ENCODE assay signal across 8 cellular contexts in the genomic region with DNA sequence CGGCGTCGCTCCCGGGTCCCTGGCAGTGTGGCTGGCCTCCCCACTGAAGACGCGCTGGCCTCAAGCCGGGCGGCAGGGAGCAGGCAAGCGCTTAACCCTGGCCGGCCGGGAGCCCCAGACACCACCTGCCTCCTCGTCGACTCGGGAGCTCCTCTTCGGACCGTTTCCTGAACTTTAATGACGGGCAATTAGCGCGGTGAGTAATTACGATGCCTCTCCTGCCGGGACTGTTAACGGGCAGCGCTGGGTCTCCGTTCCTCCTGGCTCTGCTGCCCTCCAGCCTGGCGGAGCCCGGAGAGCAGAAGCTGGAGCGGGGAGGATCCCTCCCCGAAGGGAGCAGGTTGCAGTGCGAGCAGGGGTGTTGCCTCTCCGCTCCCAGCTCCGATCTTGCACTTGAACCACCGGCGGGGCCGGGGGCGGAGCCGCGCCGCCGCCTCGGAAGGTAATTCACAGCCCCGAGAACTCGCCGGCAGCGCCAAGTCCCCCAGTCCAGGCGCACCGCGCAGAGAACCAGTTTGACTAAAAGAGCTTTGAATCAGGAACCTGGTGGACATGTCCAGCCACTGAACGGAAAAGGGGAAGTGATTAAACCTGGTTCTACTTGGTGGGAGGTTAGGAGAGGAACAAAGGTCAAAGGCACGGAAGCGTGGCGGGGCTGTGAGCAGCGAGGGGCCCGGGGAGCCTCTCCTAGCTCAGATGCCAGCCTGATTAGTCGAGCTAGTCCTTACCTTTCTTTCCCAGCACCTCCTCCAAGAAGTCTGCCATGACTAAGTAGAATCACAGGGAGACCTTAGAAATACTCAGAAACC. TPM values are rescaled to one million over a fixed set of nuclear protein-coding genes. Genes with fewer than 3 reads are reported as not detected.
DNase-seq lines count a peak whose midpoint lies in the region; ATAC-seq, FAIRE-seq and TF ChIP-seq lines count a peak whose summit lies in the region.

No MANE protein-coding gene starts in this region.

- no peaks in the 10 kb centered on the region for H3K27me3 ChIP-seq in right cardiac atrium (ENCODE audit: control insufficient read depth, insufficient read depth)

- H3K4me3 ChIP-seq in right cardiac atrium (ENCODE audit: low read length) (peak overlapping the region; percentile 49), retinal pigment epithelial cell (ENCODE audit: low read length) (peak overlapping the region; percentile 65)

- DNase-seq in DMS53 treated with DMSO at 0.1 percent for 48 hours (lab: John Stamatoyannopoulos, UW; ENCODE audit: unreplicated experiment), result peak; percentile 76
- peak; percentile 90 for DNase-seq in RCC 7860 (ENCODE audit: low spot score)
- DNase-seq in activated naive CD4-positive, alpha-beta T cell treated with anti-CD3 and anti-CD28 coated beads, Interleukin-2, amount 50 U/mL, for 16 hours, result peak; percentile 58
- peak; percentile 34 to 66 (median 65) for DNase-seq in right cardiac atrium
- no peak for DNase-seq in retinal pigment epithelial cell (ENCODE audit: low read depth)

- peak; percentile 51 for ATAC-seq in HG03520 (IDR thresholded peaks at IDR 0.05; ENCODE audit: unreplicated experiment)
- peak; percentile 50 to 61 for ATAC-seq in right cardiac atrium
- no peak for ATAC-seq in GM18505 (IDR thresholded peaks at IDR 0.05; ENCODE audit: unreplicated experiment)
- ATAC-seq in HG03196 (IDR thresholded peaks at IDR 0.05; ENCODE audit: unreplicated experiment), result no peak

- TF ChIP-seq CTCF in retinal pigment epithelial cell (conservative IDR thresholded peaks at IDR 0.05; ENCODE audit: low read depth, low read length), result no peak

- no peaks in the 10 kb centered on the region for H3K9me3 ChIP-seq in right cardiac atrium (ENCODE audit: control insufficient read depth, low read length)

- intact Hi-C loops in right cardiac atrium (cut with DNase I), result loop anchor here in 1 of 4 donors (10.0 kb wide), 1 partner anchor 513 kb away; a partner anchor contains a TSS

- TF ChIP-seq POLR2A in GM18505 (IDR thresholded peaks at IDR 0.05; ENCODE audit: borderline replicate concordance, extremely low read depth, insufficient read depth, insufficient read length), result no peak

- no peaks in the 10 kb centered on the region for H3K4me1 ChIP-seq in right cardiac atrium (ENCODE audit: control insufficient read depth, insufficient read depth, low read length)

- H3K27ac ChIP-seq in right cardiac atrium (ENCODE audit: low read length), result no peak overlapping the region

- WGBS in right cardiac atrium, result 1% methylated on average over 54 of the region's 54 CpGs

- peak; percentile 86 for FAIRE-seq in RCC 7860 (lab: Jason Lieb, UNC)

RNA-seq across cellular contexts. Expression of a gene that starts 18.3 kb away (rescaled TPM):
- total RNA-seq in right cardiac atrium, result 10 to 100 TPM; 17.7 to 55.4 (median 37.7) TPM
- polyA plus RNA-seq in right cardiac atrium, result 17.7 TPM

RNA-seq across cellular contexts. Expression of a gene that starts 33.6 kb away (rescaled TPM):
- total RNA-seq in right cardiac atrium, result 10 to 100 TPM; 20.0 to 36.3 (median 23.9) TPM
- 14.2 TPM for polyA plus RNA-seq in right cardiac atrium

Comparison
In these comparisons a context has a peak if more than half of its experiments do, and no peak if none do; other contexts are left out.
1. ATAC-seq: peak in HG03520 (single experiment) and right cardiac atrium (2 of 2); none in GM18505 (single experiment) and HG03196 (single experiment).